11 cellular contexts compared by ENCODE assay signal in genomic region chr15:52217186-52217585, GRCh38.
A peak's percentile ranks its signal among the peaks of the same experiment; 100 is the strongest.
DNase-seq lines count a peak whose midpoint lies in the region; ATAC-seq and TF ChIP-seq lines count a peak whose summit lies in the region.
"Had no signal": no experiment of that assay in that cellular context is flagged by ENCODE, and none has a peak within 500 bp of the region (broad histone marks: within the 10 kb centered on the region; RNA-seq: fewer than 3 reads in every experiment).

No MANE protein-coding gene starts in this region.

- H3K4me1 ChIP-seq in RWPE2 (ENCODE audit: insufficient read depth, poor library complexity, severe bottlenecking) = no peaks in the 10 kb centered on the region

- H3K4me3 ChIP-seq in RWPE2 (ENCODE audit: severe bottlenecking) = no peak overlapping the region

- no peaks in the 10 kb centered on the region for H3K9me3 ChIP-seq in RWPE2 (ENCODE audit: severe bottlenecking)

- ATAC-seq in RWPE2 (ENCODE audit: low read depth) (peak; percentile 60), HG03135 (IDR thresholded peaks at IDR 0.05; ENCODE audit: unreplicated experiment) (no peak)

- peak; percentile 50 for TF ChIP-seq CTCF in RWPE2 (IDR thresholded peaks at IDR 0.05; ENCODE audit: poor library complexity, severe bottlenecking)

- peak; percentile 34 for DNase-seq in stimulated activated CD4-positive, alpha-beta T cell treated with anti-CD3 and anti-CD28 coated beads, Interleukin-15, amount 100 ng/mL, for 24 hours
- DNase-seq in stimulated activated CD4-positive, alpha-beta T cell treated with anti-CD3 and anti-CD28 coated beads, Interleukin-2, amount 100 ng/mL, for 48 hours = no peak
- DNase-seq in RWPE2 (ENCODE audit: low spot score) = no peak
- DNase-seq in epithelial cell of prostate (ENCODE audit: low read depth, low spot score) = peak; percentile 6
- no peak for DNase-seq in HPDE6-E6E7 (ENCODE audit: extremely low spot score)
- DNase-seq in central memory CD4-positive, alpha-beta T cell = no peak
- no peak for DNase-seq in NCI-H446 (lab: John Stamatoyannopoulos, UW)
- DNase-seq: amniotic stem cell, foreskin melanocyte, nucleus accumbens had no signal

- H3K27ac ChIP-seq in RWPE2 (ENCODE audit: poor library complexity, severe bottlenecking) = no peak overlapping the region
- H3K27ac ChIP-seq in epithelial cell of prostate = no peak overlapping the region

- H3K36me3 ChIP-seq in RWPE2 (ENCODE audit: low read depth) = peaks cover 93% of the 10 kb centered on the region

- no peaks in the 10 kb centered on the region for H3K27me3 ChIP-seq in RWPE2 (ENCODE audit: insufficient read depth, poor library complexity, severe bottlenecking)

Comparison
In these comparisons a context has a peak if more than half of its experiments do, and no peak if none do; other contexts are left out.
1. DNase-seq: peak in stimulated activated CD4-positive, alpha-beta T cell treated with anti-CD3 and anti-CD28 coated beads, Interleukin-15, amount 100 ng/mL, for 24 hours (single experiment) and epithelial cell of prostate (single experiment); none in stimulated activated CD4-positive, alpha-beta T cell treated with anti-CD3 and anti-CD28 coated beads, Interleukin-2, amount 100 ng/mL, for 48 hours (0 of 2), RWPE2 (single experiment), HPDE6-E6E7 (single experiment), central memory CD4-positive, alpha-beta T cell (single experiment) and NCI-H446 (0 of 2).